16 cellular contexts compared by ENCODE assay signal in the genomic region with DNA sequence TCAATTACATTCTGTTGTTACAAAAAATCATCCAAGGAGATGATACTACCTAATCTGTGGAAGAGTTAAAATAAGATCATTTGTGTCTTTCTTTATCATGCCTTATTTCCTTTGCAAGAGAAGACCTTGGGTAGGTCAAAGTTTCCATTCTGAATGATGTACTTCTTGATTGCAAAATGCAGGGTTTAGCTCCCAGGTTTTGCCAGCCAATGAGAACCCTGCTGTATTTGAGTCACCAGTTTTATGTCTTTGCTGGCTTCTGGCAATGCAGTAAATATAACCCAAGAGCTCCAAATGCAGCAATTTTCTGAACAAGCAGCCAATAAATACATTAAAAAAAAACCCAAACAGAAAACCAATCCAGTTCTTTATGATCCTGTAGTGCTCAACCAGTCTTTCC.
"Had no signal": no experiment of that assay in that cellular context is flagged by ENCODE, and none has a peak within 500 bp of the region (broad histone marks: within the 10 kb centered on the region; RNA-seq: fewer than 3 reads in every experiment).

No MANE protein-coding gene starts in this region.

- H3K9me3 ChIP-seq: colonic mucosa, prostate gland had no signal

- DNase-seq: activated CD4-positive, alpha-beta memory T cell treated with anti-CD3 and anti-CD28 coated beads, Interleukin-2, amount 10 ng/mL, durations not matched to agents 7 days and 5 days; activated effector memory CD4-positive, alpha-beta T cell treated with anti-CD3 and anti-CD28 coated beads, Interleukin-2, amount 50 U/mL, for 16 hours; activated T-cell treated with anti-CD3 and anti-CD28 coated beads, Interleukin-2, amount 50 U/mL, for 48 hours; amniotic stem cell; central memory CD4-positive, alpha-beta T cell; colonic mucosa; foreskin keratinocyte; glutamatergic neuron; right cardiac atrium; stimulated activated naive CD8-positive, alpha-beta T cell treated with anti-CD3 and anti-CD28 coated beads, Interleukin-15, Interleukin-2, amounts not matched to agents 100 U/mL and 50 U/mL, for 24 hours; T-helper 1 cell; T1000 had no signal

- H3K9me3 Mint-ChIP-seq: activated CD4-positive, alpha-beta memory T cell treated with anti-CD3 and anti-CD28 coated beads, Interleukin-2, amount 10 ng/mL, durations not matched to agents 7 days and 5 days; activated naive CD4-positive, alpha-beta T cell treated with anti-CD3 and anti-CD28 coated beads, Interleukin-2, amount 50 U/mL, for 24 hours; nephron; type B pancreatic cell had no signal

- H3K36me3 ChIP-seq: colonic mucosa, prostate gland had no signal

- H3K27me3 ChIP-seq: colonic mucosa, foreskin keratinocyte had no signal

- H3K36me3 Mint-ChIP-seq: activated naive CD4-positive, alpha-beta T cell treated with anti-CD3 and anti-CD28 coated beads, Interleukin-2, amount 50 U/mL, for 24 hours; type B pancreatic cell had no signal

- H3K27ac ChIP-seq: colonic mucosa, foreskin keratinocyte, prostate gland had no signal

- H3K27me3 Mint-ChIP-seq: activated CD4-positive, alpha-beta memory T cell treated with anti-CD3 and anti-CD28 coated beads, Interleukin-2, amount 10 ng/mL, durations not matched to agents 7 days and 5 days had no signal

- H3K4me3 Mint-ChIP-seq: activated CD4-positive, alpha-beta memory T cell treated with anti-CD3 and anti-CD28 coated beads, Interleukin-2, amount 10 ng/mL, durations not matched to agents 7 days and 5 days; activated naive CD4-positive, alpha-beta T cell treated with anti-CD3 and anti-CD28 coated beads, Interleukin-2, amount 50 U/mL, for 24 hours; nephron; type B pancreatic cell had no signal

- H3K27ac Mint-ChIP-seq: activated CD4-positive, alpha-beta memory T cell treated with anti-CD3 and anti-CD28 coated beads, Interleukin-2, amount 10 ng/mL, durations not matched to agents 7 days and 5 days; activated naive CD4-positive, alpha-beta T cell treated with anti-CD3 and anti-CD28 coated beads, Interleukin-2, amount 50 U/mL, for 24 hours; nephron; type B pancreatic cell had no signal

- H3K4me1 Mint-ChIP-seq: activated CD4-positive, alpha-beta memory T cell treated with anti-CD3 and anti-CD28 coated beads, Interleukin-2, amount 10 ng/mL, durations not matched to agents 7 days and 5 days; activated naive CD4-positive, alpha-beta T cell treated with anti-CD3 and anti-CD28 coated beads, Interleukin-2, amount 50 U/mL, for 24 hours had no signal

- H3K4me3 ChIP-seq: colonic mucosa, prostate gland had no signal

- H3K4me1 ChIP-seq: colonic mucosa, foreskin keratinocyte, prostate gland had no signal
